Comparison of ENCODE assay signal across 25 cellular contexts in genomic region chr4:32219306-32220075, GRCh38.
"Had no signal": no experiment of that assay in that cellular context is flagged by ENCODE, and none has a peak within 500 bp of the region (broad histone marks: within the 10 kb centered on the region; RNA-seq: fewer than 3 reads in every experiment).

No MANE protein-coding gene starts in this region.

- H3K27me3 Mint-ChIP-seq: activated CD4-positive, alpha-beta memory T cell treated with anti-CD3 and anti-CD28 coated beads for 36 hours; activated CD4-positive, alpha-beta T cell treated with anti-CD3 and anti-CD28 coated beads, Interleukin-2, amount 10 ng/mL, durations not matched to agents 24 days and 14 days; activated naive CD4-positive, alpha-beta T cell treated with anti-CD3 and anti-CD28 coated beads, Interleukin-2, amount 50 U/mL, for 24 hours; activated naive CD8-positive, alpha-beta T cell treated with anti-CD3 and anti-CD28 coated beads, Interleukin-2, amount 50 U/mL, for 24 hours; activated T-cell treated with anti-CD3 and anti-CD28 coated beads, Interleukin-2, amount 50 U/mL, for 24 hours; brain; naive thymus-derived CD8-positive, alpha-beta T cell had no signal

- H3K9me3 Mint-ChIP-seq: activated naive CD4-positive, alpha-beta T cell treated with anti-CD3 and anti-CD28 coated beads, Interleukin-2, amount 50 U/mL, for 24 hours had no signal

- DNase-seq: activated CD4-positive, alpha-beta memory T cell treated with anti-CD3 and anti-CD28 coated beads for 36 hours; activated CD4-positive, alpha-beta T cell treated with anti-CD3 and anti-CD28 coated beads, Interleukin-2, amount 10 ng/mL, durations not matched to agents 24 days and 14 days; activated CD8-positive, alpha-beta memory T cell treated with anti-CD3 and anti-CD28 coated beads, Interleukin-2, amount 50 U/mL, for 48 hours; activated naive CD8-positive, alpha-beta T cell treated with anti-CD3 and anti-CD28 coated beads, Interleukin-2, amount 50 U/mL, for 24 hours; activated T-cell treated with anti-CD3 and anti-CD28 coated beads, Interleukin-2, amount 50 U/mL, for 24 hours; aorta; head of caudate nucleus; hippocampal formation; naive thymus-derived CD8-positive, alpha-beta T cell; nucleus accumbens; pancreas; stimulated activated CD4-positive, alpha-beta T cell treated with anti-CD3 and anti-CD28 coated beads, Interleukin-2, amount 100 ng/mL, for 48 hours; stimulated activated naive CD4-positive, alpha-beta T cell treated with Interleukin-2 at 50 U/mL for 16 hours; T-helper 9 cell; WERI-Rb-1 had no signal

- H3K27ac ChIP-seq: esophagus muscularis mucosa, gastroesophageal sphincter, pancreas, prostate gland, right atrium auricular region, tibial nerve, WERI-Rb-1 had no signal

- H3K9me3 ChIP-seq: pancreas, prostate gland, right atrium auricular region had no signal

- H3K4me1 ChIP-seq: esophagus muscularis mucosa, gastroesophageal sphincter, pancreas, prostate gland, right atrium auricular region, tibial nerve had no signal

- H3K4me3 Mint-ChIP-seq: activated CD4-positive, alpha-beta memory T cell treated with anti-CD3 and anti-CD28 coated beads for 36 hours; activated CD4-positive, alpha-beta T cell treated with anti-CD3 and anti-CD28 coated beads, Interleukin-2, amount 10 ng/mL, durations not matched to agents 24 days and 14 days; activated naive CD4-positive, alpha-beta T cell treated with anti-CD3 and anti-CD28 coated beads, Interleukin-2, amount 50 U/mL, for 24 hours; activated naive CD8-positive, alpha-beta T cell treated with anti-CD3 and anti-CD28 coated beads, Interleukin-2, amount 50 U/mL, for 24 hours; activated T-cell treated with anti-CD3 and anti-CD28 coated beads, Interleukin-2, amount 50 U/mL, for 24 hours; brain; naive thymus-derived CD8-positive, alpha-beta T cell; neural crest cell; T-helper 1 cell treated with Interleukin-12 subunit alpha and Interleukin-12 subunit beta and Interleukin-4 antibody, amounts not matched to agents 30 μg/mL and 1 μg/mL, for 36 hours had no signal

- H3K27ac Mint-ChIP-seq: activated CD4-positive, alpha-beta memory T cell treated with anti-CD3 and anti-CD28 coated beads for 36 hours; activated CD4-positive, alpha-beta T cell treated with anti-CD3 and anti-CD28 coated beads, Interleukin-2, amount 10 ng/mL, durations not matched to agents 24 days and 14 days; activated naive CD4-positive, alpha-beta T cell treated with anti-CD3 and anti-CD28 coated beads, Interleukin-2, amount 50 U/mL, for 24 hours; activated naive CD8-positive, alpha-beta T cell treated with anti-CD3 and anti-CD28 coated beads, Interleukin-2, amount 50 U/mL, for 24 hours; activated T-cell treated with anti-CD3 and anti-CD28 coated beads, Interleukin-2, amount 50 U/mL, for 24 hours; brain; naive thymus-derived CD8-positive, alpha-beta T cell; T-helper 1 cell treated with Interleukin-12 subunit alpha and Interleukin-12 subunit beta and Interleukin-4 antibody, amounts not matched to agents 30 μg/mL and 1 μg/mL, for 36 hours had no signal

- H3K36me3 ChIP-seq: esophagus muscularis mucosa, gastroesophageal sphincter, pancreas, prostate gland, right atrium auricular region, tibial nerve, WERI-Rb-1 had no signal

- ATAC-seq: activated CD4-positive, CD25-positive, alpha-beta regulatory T cell treated with anti-CD3 and anti-CD28 coated beads, Interleukin-2, amount 50 U/mL, for 24 hours; activated naive CD8-positive, alpha-beta T cell treated with anti-CD3 and anti-CD28 coated beads, Interleukin-2, amount 50 U/mL, for 24 hours; gastroesophageal sphincter; naive thymus-derived CD8-positive, alpha-beta T cell; pancreas had no signal

- H3K4me1 Mint-ChIP-seq: activated CD4-positive, alpha-beta T cell treated with anti-CD3 and anti-CD28 coated beads, Interleukin-2, amount 10 ng/mL, durations not matched to agents 24 days and 14 days; activated naive CD4-positive, alpha-beta T cell treated with anti-CD3 and anti-CD28 coated beads, Interleukin-2, amount 50 U/mL, for 24 hours; activated naive CD8-positive, alpha-beta T cell treated with anti-CD3 and anti-CD28 coated beads, Interleukin-2, amount 50 U/mL, for 24 hours; brain; naive thymus-derived CD8-positive, alpha-beta T cell; neural crest cell had no signal

- H3K27me3 ChIP-seq: esophagus muscularis mucosa, gastroesophageal sphincter, pancreas, right atrium auricular region, tibial nerve had no signal

- H3K36me3 Mint-ChIP-seq: activated CD4-positive, alpha-beta memory T cell treated with anti-CD3 and anti-CD28 coated beads for 36 hours; activated naive CD4-positive, alpha-beta T cell treated with anti-CD3 and anti-CD28 coated beads, Interleukin-2, amount 50 U/mL, for 24 hours; brain had no signal

- H3K4me3 ChIP-seq: esophagus muscularis mucosa, gastroesophageal sphincter, pancreas, prostate gland, right atrium auricular region, tibial nerve had no signal
